ENCODE assay signal across 10 cellular contexts in the genomic region with DNA sequence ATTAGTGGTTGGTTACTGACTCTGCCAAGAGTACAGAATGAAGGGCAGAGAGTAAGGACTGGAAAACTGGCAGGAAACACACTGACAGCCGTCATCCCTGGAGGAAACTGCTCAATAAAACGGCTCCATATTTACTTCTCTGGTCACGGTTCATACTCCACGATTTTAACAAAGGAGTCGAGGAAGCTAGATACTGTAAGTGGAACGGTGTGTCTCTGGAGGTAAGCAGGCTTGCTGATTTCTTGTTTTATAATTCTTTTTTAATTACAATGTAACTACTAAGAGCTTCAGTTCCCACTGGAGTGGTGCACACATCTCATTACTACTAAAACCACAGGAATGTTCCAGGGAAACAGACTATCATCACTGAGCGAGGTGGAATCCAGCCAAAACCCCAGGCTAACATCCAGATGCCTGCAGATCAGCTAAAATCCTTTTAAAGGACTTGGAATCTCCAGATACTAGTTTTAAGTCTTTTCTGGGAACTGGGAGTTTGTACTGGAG. TPM values are rescaled to one million over a fixed set of nuclear protein-coding genes. Genes with fewer than 3 reads are reported as not detected.
A peak's percentile ranks its signal among the peaks of the same experiment; 100 is the strongest.
DNase-seq lines count a peak whose midpoint lies in the region; ATAC-seq, FAIRE-seq and TF ChIP-seq lines count a peak whose summit lies in the region.
"Had no signal": no experiment of that assay in that cellular context is flagged by ENCODE, and none has a peak within 500 bp of the region (broad histone marks: within the 10 kb centered on the region; RNA-seq: fewer than 3 reads in every experiment).

No MANE protein-coding gene starts in this region.

- peaks cover 51% of the 10 kb centered on the region for H3K36me3 Mint-ChIP-seq in activated CD4-positive, alpha-beta T cell treated with anti-CD3 and anti-CD28 coated beads, Interleukin-2, amount 10 ng/mL, durations not matched to agents 7 days and 5 days (ENCODE audit: low read depth)

- H4K20me1 ChIP-seq in DOHH2 (ENCODE audit: control insufficient read depth, insufficient read depth, low read depth, low read length) (no peaks in the 10 kb centered on the region), SK-N-SH (ENCODE audit: insufficient read depth) (no peaks in the 10 kb centered on the region)

- H3K4me1 ChIP-seq in DOHH2 (ENCODE audit: control insufficient read depth, low read length) (peaks cover 46% of the 10 kb centered on the region), SK-N-SH (ENCODE audit: control insufficient read depth in 1 of 2, insufficient read depth in 2 of 2, low read depth in 1 of 2, low read length in 1 of 2) (peaks cover 8 to 12% of the 10 kb centered on the region in 2 experiments; a peak in 3 of 4 replicates), foreskin keratinocyte (peaks cover 13% of the 10 kb centered on the region), rectal smooth muscle tissue (ENCODE audit: control insufficient read depth, insufficient read depth, low read length) (peaks cover 25% of the 10 kb centered on the region)

- 0 out of 4 replicates have a peak, but pooled peaks of 1 of the 2 experiments have one; percentile 31 for TF ChIP-seq EP300 in SK-N-SH (IDR thresholded peaks at IDR 0.05; ENCODE audit: borderline replicate concordance in 1 of 2, low read depth in 1 of 2, low read length in 1 of 2)

- H3K9me2 ChIP-seq in DOHH2 (replicated peaks; ENCODE audit: control insufficient read depth, low read length), result no peaks in the 10 kb centered on the region
- H3K9me2 ChIP-seq in SK-N-SH, result no peaks in the 10 kb centered on the region

- no peaks in the 10 kb centered on the region for H3K27me3 ChIP-seq in DOHH2 (ENCODE audit: control insufficient read depth, low read length)
- H3K27me3 ChIP-seq in SK-N-SH (ENCODE audit: insufficient read depth), result no peaks in the 10 kb centered on the region
- no peaks in the 10 kb centered on the region for H3K27me3 ChIP-seq in foreskin keratinocyte
- H3K27me3 ChIP-seq in rectal smooth muscle tissue (ENCODE audit: control insufficient read depth, insufficient read depth, low read length), result no peaks in the 10 kb centered on the region

- FAIRE-seq in frontal cortex (lab: Jason Lieb, UNC), result no peak
- FAIRE-seq in GM19239 (lab: Jason Lieb, UNC), result no peak
- FAIRE-seq: GM12891 had no signal

- H3K4me3 ChIP-seq in DOHH2 (ENCODE audit: low read length), result no peak overlapping the region
- no peak overlapping the region for H3K4me3 ChIP-seq in SK-N-SH (ENCODE audit: low read depth in 2 of 2, low read length in 1 of 2)
- no peak overlapping the region for H3K4me3 ChIP-seq in rectal smooth muscle tissue (ENCODE audit: low read length)

- no peak for TF ChIP-seq RAD21 in SK-N-SH (IDR thresholded peaks at IDR 0.05; ENCODE audit: low read length)

- H3K36me3 ChIP-seq in DOHH2 (ENCODE audit: control insufficient read depth, low read length), result peaks cover 79% of the 10 kb centered on the region
- peaks cover 27 to 34% of the 10 kb centered on the region in 2 experiments for H3K36me3 ChIP-seq in SK-N-SH (replicated peaks in 1 of 2; ENCODE audit: control insufficient read depth in 1 of 2, insufficient read depth in 2 of 2, low read length in 1 of 2)
- peaks cover 14% of the 10 kb centered on the region for H3K36me3 ChIP-seq in rectal smooth muscle tissue (ENCODE audit: control insufficient read depth, insufficient read depth, low read length)

- no peak overlapping the region for H2AFZ ChIP-seq in SK-N-SH (ENCODE audit: low read depth)

- H3K79me2 ChIP-seq in DOHH2 (ENCODE audit: control insufficient read depth, low read length) (no peaks in the 10 kb centered on the region), SK-N-SH (ENCODE audit: insufficient read depth) (no peaks in the 10 kb centered on the region)

- no peaks in the 10 kb centered on the region for H3K27me3 Mint-ChIP-seq in activated CD4-positive, alpha-beta T cell treated with anti-CD3 and anti-CD28 coated beads, Interleukin-2, amount 10 ng/mL, durations not matched to agents 7 days and 5 days

- no peak overlapping the region for H3K27ac Mint-ChIP-seq in activated CD4-positive, alpha-beta T cell treated with anti-CD3 and anti-CD28 coated beads, Interleukin-2, amount 10 ng/mL, durations not matched to agents 7 days and 5 days
- H3K27ac Mint-ChIP-seq: T-helper 1 cell treated with Interleukin-12 subunit alpha and Interleukin-12 subunit beta and Interleukin-4 antibody, amounts not matched to agents 30 μg/mL and 1 μg/mL, for 36 hours had no signal

- TF ChIP-seq CTCF in DOHH2 (IDR thresholded peaks at IDR 0.05; ENCODE audit: low read depth, low read length, poor library complexity, severe bottlenecking) (no peak), SK-N-SH (IDR thresholded peaks at IDR 0.05) (no peak), foreskin keratinocyte (conservative IDR thresholded peaks at IDR 0.05) (no peak)

- H3F3A ChIP-seq in DOHH2 (ENCODE audit: control insufficient read depth, insufficient read depth), result peaks cover 18% of the 10 kb centered on the region
- H3F3A ChIP-seq in SK-N-SH (replicated peaks; ENCODE audit: insufficient read depth), result peaks cover 22% of the 10 kb centered on the region

- peak; percentile 71 for ATAC-seq in foreskin keratinocyte

- H3K4me2 ChIP-seq in DOHH2 (ENCODE audit: low read length), result no peak overlapping the region
- peak overlapping the region; percentile 72 for H3K4me2 ChIP-seq in SK-N-SH

- CTCF ChIA-PET in SK-N-SH (lab: Yijun Ruan, JAX), result interaction anchor here (1.0 to 2.3 kb wide), 4 partner anchors 17 to 63 kb away, joined by 3 to 5 read pairs (median 4); no protein-coding TSS in a partner anchor
- CTCF ChIA-PET in activated CD4-positive, alpha-beta T cell treated with anti-CD3 and anti-CD28 coated beads, Interleukin-2, amount 10 ng/mL, durations not matched to agents 7 days and 5 days (lab: Charles Lee), result interaction anchor here (0.5 kb wide), 1 partner anchor 1094 kb away, joined by 3 read pairs; no protein-coding TSS in a partner anchor

- H3K27ac ChIP-seq in DOHH2 (ENCODE audit: low read depth, low read length) (peak overlapping the region; percentile 12; the same call in 1 of the 2 replicates), SK-N-SH (ENCODE audit: low read depth in 2 of 2, low read length in 1 of 2) (peak overlapping the region; percentile 80 to 84), foreskin keratinocyte (peak overlapping the region; percentile 51), rectal smooth muscle tissue (ENCODE audit: low read depth, low read length) (peak overlapping the region; percentile 71)

- DNase-seq in SK-N-SH, result peak; percentile 44
- DNase-seq in foreskin keratinocyte, result peak; percentile 71 to 89
- DNase-seq in frontal cortex (ENCODE audit: low spot score in 2 of 2), result no peak
- DNase-seq in activated CD4-positive, alpha-beta T cell treated with anti-CD3 and anti-CD28 coated beads, Interleukin-2, amount 10 ng/mL, durations not matched to agents 7 days and 5 days, result no peak
- no peak for DNase-seq in GM19240 (ENCODE audit: insufficient read length, low spot score)
- DNase-seq in GM19239 (ENCODE audit: insufficient read length, low spot score), result no peak

- 23% methylated on average over 7 of the region's 7 CpGs for WGBS in SK-N-SH (ENCODE audit: low lambda C conversion rate)

- POLR2A ChIA-PET in SK-N-SH (lab: Yijun Ruan, JAX), result no interaction called here
- POLR2A ChIA-PET in activated CD4-positive, alpha-beta T cell treated with anti-CD3 and anti-CD28 coated beads, Interleukin-2, amount 10 ng/mL, durations not matched to agents 7 days and 5 days (lab: Charles Lee), result no interaction called here

- H3K9ac ChIP-seq in SK-N-SH, result peak overlapping the region; percentile 26; the same call in 1 of the 2 replicates
- no peak overlapping the region for H3K9ac ChIP-seq in rectal smooth muscle tissue (ENCODE audit: low read length)

- no peak overlapping the region for H3K4me3 Mint-ChIP-seq in activated CD4-positive, alpha-beta T cell treated with anti-CD3 and anti-CD28 coated beads, Interleukin-2, amount 10 ng/mL, durations not matched to agents 7 days and 5 days
- H3K4me3 Mint-ChIP-seq: T-helper 1 cell treated with Interleukin-12 subunit alpha and Interleukin-12 subunit beta and Interleukin-4 antibody, amounts not matched to agents 30 μg/mL and 1 μg/mL, for 36 hours had no signal

- H3K9me3 Mint-ChIP-seq in activated CD4-positive, alpha-beta T cell treated with anti-CD3 and anti-CD28 coated beads, Interleukin-2, amount 10 ng/mL, durations not matched to agents 7 days and 5 days, result no peaks in the 10 kb centered on the region
- H3K9me3 Mint-ChIP-seq: T-helper 1 cell treated with Interleukin-12 subunit alpha and Interleukin-12 subunit beta and Interleukin-4 antibody, amounts not matched to agents 30 μg/mL and 1 μg/mL, for 36 hours had no signal

- no peaks in the 10 kb centered on the region for H3K9me3 ChIP-seq in DOHH2 (ENCODE audit: control insufficient read depth, insufficient read depth, low read length)
- no peaks in the 10 kb centered on the region for H3K9me3 ChIP-seq in SK-N-SH

- H3K4me1 Mint-ChIP-seq in activated CD4-positive, alpha-beta T cell treated with anti-CD3 and anti-CD28 coated beads, Interleukin-2, amount 10 ng/mL, durations not matched to agents 7 days and 5 days, result peaks cover 25% of the 10 kb centered on the region

RNA-seq across cellular contexts. Expression of gene SERPINF1, which starts 17.8 kb away (rescaled TPM):
- polyA plus RNA-seq in SK-N-SH (2012; rRNA removed) (380 and 392 TPM in 2 replicates), foreskin keratinocyte (7.7 and 8.5 TPM in 2 replicates)
- polyA plus RNA-seq in SK-N-SH (2012; cell fraction: cytosol; rRNA removed), result 248 and 316 TPM in 2 replicates
- polyA plus RNA-seq in SK-N-SH (2012; cell fraction: nucleus; rRNA removed), result 275 and 299 TPM in 2 replicates
- total RNA-seq in foreskin keratinocyte (6.8 and 7.4 TPM in 2 replicates), frontal cortex (9.0 TPM)
- 1 to 10 TPM; 1.3 to 2.0 TPM for total RNA-seq in activated CD4-positive, alpha-beta T cell treated with anti-CD3 and anti-CD28 coated beads, Interleukin-2, amount 10 ng/mL, durations not matched to agents 7 days and 5 days

RNA-seq across cellular contexts. Expression of gene SERPINF2, which starts 37.0 kb away (rescaled TPM):
- polyA plus RNA-seq in SK-N-SH (2012; rRNA removed) (0.16 and 0.26 TPM in 2 replicates), foreskin keratinocyte (1.3 and 1.8 TPM in 2 replicates)
- polyA plus RNA-seq in SK-N-SH (2012; cell fraction: cytosol; rRNA removed), result 0.05 and 0.18 TPM in 2 replicates
- 1.0 and 1.5 TPM in 2 replicates for polyA plus RNA-seq in SK-N-SH (2012; cell fraction: nucleus; rRNA removed)
- total RNA-seq in foreskin keratinocyte (1.2 and 1.3 TPM in 2 replicates), frontal cortex (not detected)
- total RNA-seq in activated CD4-positive, alpha-beta T cell treated with anti-CD3 and anti-CD28 coated beads, Interleukin-2, amount 10 ng/mL, durations not matched to agents 7 days and 5 days, result 1 to 10 TPM in 1 of 2 experiments, under 1 TPM in 1; 0.79 to 1.3 TPM

RNA-seq across cellular contexts. Expression of gene SMYD4, which starts 50.1 kb away (rescaled TPM):
- polyA plus RNA-seq in SK-N-SH (2012; rRNA removed) (4.9 and 6.1 TPM in 2 replicates), foreskin keratinocyte (3.0 and 3.5 TPM in 2 replicates)
- 3.0 and 3.9 TPM in 2 replicates for polyA plus RNA-seq in SK-N-SH (2012; cell fraction: cytosol; rRNA removed)
- polyA plus RNA-seq in SK-N-SH (2012; cell fraction: nucleus; rRNA removed), result 8.2 and 13.4 TPM in 2 replicates
- total RNA-seq in foreskin keratinocyte (9.6 TPM in 2 replicates), frontal cortex (8.6 TPM)
- total RNA-seq in activated CD4-positive, alpha-beta T cell treated with anti-CD3 and anti-CD28 coated beads, Interleukin-2, amount 10 ng/mL, durations not matched to agents 7 days and 5 days, result 10 to 100 TPM; 37.3 to 38.1 TPM

RNA-seq across cellular contexts. Expression of gene RPA1, which starts 50.2 kb away (rescaled TPM):
- polyA plus RNA-seq in SK-N-SH (2012; rRNA removed) (47.2 and 53.7 TPM in 2 replicates), foreskin keratinocyte (43.0 and 59.6 TPM in 2 replicates)
- 48.7 and 51.8 TPM in 2 replicates for polyA plus RNA-seq in SK-N-SH (2012; cell fraction: cytosol; rRNA removed)
- 54.9 and 57.1 TPM in 2 replicates for polyA plus RNA-seq in SK-N-SH (2012; cell fraction: nucleus; rRNA removed)
- total RNA-seq in foreskin keratinocyte (44.4 and 52.9 TPM in 2 replicates), frontal cortex (19.2 TPM)
- 100 to 1,000 TPM; 288 to 292 TPM for total RNA-seq in activated CD4-positive, alpha-beta T cell treated with anti-CD3 and anti-CD28 coated beads, Interleukin-2, amount 10 ng/mL, durations not matched to agents 7 days and 5 days

RNA-seq across cellular contexts. Expression of gene WDR81, which starts 55.1 kb away (rescaled TPM):
- 7.2 and 9.3 TPM in 2 replicates for polyA plus RNA-seq in SK-N-SH (2012; rRNA removed)
- polyA plus RNA-seq in SK-N-SH (2012; cell fraction: cytosol; rRNA removed), result 2.4 and 4.3 TPM in 2 replicates
- 30.4 and 32.0 TPM in 2 replicates for polyA plus RNA-seq in SK-N-SH (2012; cell fraction: nucleus; rRNA removed)
- 17.6 and 18.9 TPM in 2 replicates for total RNA-seq in foreskin keratinocyte
- 10.3 and 11.5 TPM in 2 replicates for polyA plus RNA-seq in foreskin keratinocyte
- 10.2 TPM for total RNA-seq in frontal cortex
- 10 to 100 TPM; 50.7 to 57.9 TPM for total RNA-seq in activated CD4-positive, alpha-beta T cell treated with anti-CD3 and anti-CD28 coated beads, Interleukin-2, amount 10 ng/mL, durations not matched to agents 7 days and 5 days

Comparison
In these comparisons a context has a peak if more than half of its experiments do, and no peak if none do; other contexts are left out.
1. H3K27ac ChIP-seq: peak in every context shown above with its lines; median percentile 82 in SK-N-SH; 71 in rectal smooth muscle tissue; 51 in foreskin keratinocyte; 12 in DOHH2.
2. DNase-seq: peak in SK-N-SH (single experiment) and foreskin keratinocyte (2 of 2); none in frontal cortex (0 of 2), activated CD4-positive, alpha-beta T cell treated with anti-CD3 and anti-CD28 coated beads, Interleukin-2, amount 10 ng/mL, durations not matched to agents 7 days and 5 days (single experiment), GM19240 (single experiment) and GM19239 (single experiment).